8 cellular contexts compared by ENCODE assay signal in genomic region chr12:13661005-13661887, GRCh38.
DNase-seq lines count a peak whose midpoint lies in the region; ATAC-seq and TF ChIP-seq lines count a peak whose summit lies in the region.

No MANE protein-coding gene starts in this region.

- peaks cover 3% of the 10 kb centered on the region for H3K36me3 Mint-ChIP-seq in brain

- H3K27ac Mint-ChIP-seq in brain: peak overlapping the region in 4 of 5 experiments; percentile 0 to 57 (median 28)

- no peaks in the 10 kb centered on the region for H3K9me3 Mint-ChIP-seq in brain

- H3K4me1 Mint-ChIP-seq in brain: peaks cover 15% of the 10 kb centered on the region

- no peak overlapping the region for H3K27ac ChIP-seq in 22Rv1

- peak; percentile 70 for ATAC-seq in HG02981 (IDR thresholded peaks at IDR 0.05; ENCODE audit: unreplicated experiment)
- ATAC-seq in GM21737 (IDR thresholded peaks at IDR 0.05; ENCODE audit: unreplicated experiment): no peak

- no peaks in the 10 kb centered on the region for H3K27me3 Mint-ChIP-seq in brain

- peak; percentile 97 for TF ChIP-seq CTCF in 22Rv1 (IDR thresholded peaks at IDR 0.05)
- peak; percentile 76 to 87 for TF ChIP-seq CTCF in brain (conservative IDR thresholded peaks at IDR 0.05)

- peak overlapping the region in 2 of 5 experiments; percentile 0 to 1 for H3K4me3 Mint-ChIP-seq in brain

- DNase-seq in GM04504 (ENCODE audit: low read depth): peak; percentile 33
- DNase-seq in NCI-H526 (lab: John Stamatoyannopoulos, UW): peak; percentile 13 to 75
- peak; percentile 76 for DNase-seq in iPS-NIHi7 (ENCODE audit: extremely low spot score)
- peak; percentile 4 for DNase-seq in stimulated activated CD4-positive, alpha-beta T cell treated with anti-CD3 and anti-CD28 coated beads, Interleukin-1b, Interleukin-23, amount 100 ng/mL, for 48 hours

Comparison
In these comparisons a context has a peak if more than half of its experiments do, and no peak if none do; other contexts are left out.
1. DNase-seq: peak in every context shown above with its lines; median percentile 76 in iPS-NIHi7; 44 in NCI-H526; 33 in GM04504; 4 in stimulated activated CD4-positive, alpha-beta T cell treated with anti-CD3 and anti-CD28 coated beads, Interleukin-1b, Interleukin-23, amount 100 ng/mL, for 48 hours.